In the genomic region with DNA sequence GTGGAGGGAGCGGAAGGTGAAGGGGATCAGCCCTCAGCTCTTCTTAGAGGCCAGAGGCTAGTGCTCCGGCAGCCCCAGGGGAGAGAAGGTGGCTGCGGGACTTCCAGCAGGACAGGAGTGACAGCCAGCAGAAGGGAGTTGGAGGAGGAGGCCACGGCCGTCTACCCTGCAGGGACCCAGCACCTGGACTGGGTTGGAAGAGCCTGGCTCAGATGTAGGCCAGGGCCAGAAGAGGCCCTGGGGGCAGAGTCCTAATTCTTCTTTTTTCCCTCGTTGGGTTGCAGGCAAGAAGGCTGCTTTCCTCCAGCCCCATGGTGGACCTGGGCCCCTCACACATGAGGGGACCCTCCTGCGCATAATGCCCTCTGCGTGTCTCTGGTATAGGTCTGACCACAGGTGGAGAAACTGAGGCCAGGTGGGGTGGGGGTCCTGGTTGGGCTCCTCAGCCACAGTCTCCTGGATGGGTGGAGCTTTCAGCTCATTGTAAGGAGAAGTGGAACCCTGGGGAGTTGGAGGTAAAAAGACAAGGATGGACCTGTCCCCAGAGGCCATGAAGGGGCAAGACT, we compare ENCODE assay signal across 10 cellular contexts. TPM values are rescaled to one million over a fixed set of nuclear protein-coding genes. Genes with fewer than 3 reads are reported as not detected.
DNase-seq lines count a peak whose midpoint lies in the region; ATAC-seq and TF ChIP-seq lines count a peak whose summit lies in the region.
"Had no signal": no experiment of that assay in that cellular context is flagged by ENCODE, and none has a peak within 500 bp of the region (broad histone marks: within the 10 kb centered on the region; RNA-seq: fewer than 3 reads in every experiment).

No MANE protein-coding gene starts in this region.

- intact Hi-C loops in CD14-positive monocyte (cut with micrococcal nuclease), result no loop called here

- peak overlapping the region in 1 of 2 donors; percentile 83 for H3K4me3 Mint-ChIP-seq in CD14-positive monocyte

- peak overlapping the region; percentile 86 for H3K27ac ChIP-seq in OCI-LY3 (ENCODE audit: low read length)
- H3K27ac ChIP-seq in epithelial cell of prostate, result peak overlapping the region; percentile 84
- peak overlapping the region; percentile 91 for H3K27ac ChIP-seq in rectal smooth muscle tissue (ENCODE audit: low read depth, low read length)
- H3K27ac ChIP-seq: SJCRH30 had no signal

- peaks cover 63% of the 10 kb centered on the region for H3K4me1 ChIP-seq in OCI-LY3 (ENCODE audit: low read length)
- peaks cover 43% of the 10 kb centered on the region for H3K4me1 ChIP-seq in rectal smooth muscle tissue (ENCODE audit: control insufficient read depth, insufficient read depth, low read length)

- H3K4me3 ChIP-seq in GM06990 (replicated peaks; ENCODE audit: low read depth, low read length), result peak overlapping the region; percentile 60
- peak overlapping the region; percentile 86 for H3K4me3 ChIP-seq in OCI-LY3 (ENCODE audit: low read length)
- no peak overlapping the region for H3K4me3 ChIP-seq in rectal smooth muscle tissue (ENCODE audit: low read length)

- H3K9ac ChIP-seq in OCI-LY3 (ENCODE audit: low read length) (peak overlapping the region; percentile 89), rectal smooth muscle tissue (ENCODE audit: low read length) (no peak overlapping the region)

- peak overlapping the region; percentile 100 for H3K4me2 ChIP-seq in OCI-LY3 (ENCODE audit: low read length)

- peaks cover 0 to 8% (median 2%) of the 10 kb centered on the region in 7 donors for H3K9me3 Mint-ChIP-seq in CD14-positive monocyte

- H3K27me3 ChIP-seq in GM06990 (replicated peaks; ENCODE audit: control insufficient read depth, insufficient read depth, low read length), result no peaks in the 10 kb centered on the region
- H3K27me3 ChIP-seq in OCI-LY3 (ENCODE audit: low read depth, low read length), result peaks cover 14% of the 10 kb centered on the region
- peaks cover 3% of the 10 kb centered on the region for H3K27me3 ChIP-seq in rectal smooth muscle tissue (ENCODE audit: control insufficient read depth, insufficient read depth, low read length)
- H3K27me3 ChIP-seq: SJCRH30 had no signal

- peak overlapping the region in 1 of 7 donors; percentile 73 for H3K27ac Mint-ChIP-seq in CD14-positive monocyte

- TF ChIP-seq CTCF in GM06990 (IDR thresholded peaks at IDR 0.05; ENCODE audit: insufficient read depth, low read length, poor library complexity, severe bottlenecking) (no peak), OCI-LY3 (IDR thresholded peaks at IDR 0.05; ENCODE audit: low read depth, low read length) (no peak), CD14-positive monocyte (IDR thresholded peaks at IDR 0.05) (no peak)

- H3K79me2 ChIP-seq in OCI-LY3 (ENCODE audit: low read length), result no peaks in the 10 kb centered on the region

- H3K36me3 Mint-ChIP-seq in CD14-positive monocyte, result peaks cover 0 to 8% of the 10 kb centered on the region in 2 donors

- peaks cover 67 to 79% (median 75%) of the 10 kb centered on the region in 3 donors for H3K27me3 Mint-ChIP-seq in CD14-positive monocyte (ENCODE audit: low read depth in 3 of 3)

- no peak for DNase-seq in GM06990 (ENCODE audit: extremely low read depth, insufficient read length)
- no peak for DNase-seq in epithelial cell of prostate (ENCODE audit: low read depth, low spot score)
- no peak for DNase-seq in hepatic stellate cell (ENCODE audit: low spot score)
- no peak for DNase-seq in NCI-H345 treated with DMSO at 0.1 percent for 48 hours (lab: John Stamatoyannopoulos, UW; ENCODE audit: unreplicated experiment)
- DNase-seq in CD14-positive monocyte (ENCODE audit: low spot score), result no peak
- DNase-seq: Kasumi-1 had no signal

- no peaks in the 10 kb centered on the region for H3K9me3 ChIP-seq in OCI-LY3 (ENCODE audit: insufficient read depth, low read length)
- H3K9me3 ChIP-seq: SJCRH30 had no signal

- no peak for ATAC-seq in HG02763 (IDR thresholded peaks at IDR 0.05; ENCODE audit: unreplicated experiment)

- peaks cover 33% of the 10 kb centered on the region for H3K4me1 Mint-ChIP-seq in CD14-positive monocyte

- H4K20me1 ChIP-seq in OCI-LY3 (ENCODE audit: insufficient read depth, low read length), result no peaks in the 10 kb centered on the region

- peak overlapping the region; percentile 27; the same call in 1 of the 2 replicates for H2AFZ ChIP-seq in OCI-LY3 (ENCODE audit: low read depth, low read length)

- H3K36me3 ChIP-seq in GM06990 (ENCODE audit: control insufficient read depth, insufficient read depth, low read length) (no peaks in the 10 kb centered on the region), OCI-LY3 (replicated peaks; ENCODE audit: low read depth, low read length) (no peaks in the 10 kb centered on the region), rectal smooth muscle tissue (ENCODE audit: control insufficient read depth, insufficient read depth, low read length) (peaks cover 4% of the 10 kb centered on the region)
- H3K36me3 ChIP-seq: SJCRH30 had no signal

RNA-seq across cellular contexts. Expression of a gene that starts 2.3 kb away (rescaled TPM):
- polyA plus RNA-seq in CD14-positive monocyte, result not detected

RNA-seq across cellular contexts. Expression of a gene that starts 15.1 kb away (rescaled TPM):
- 10 to 100 TPM; 20.5 to 27.6 TPM for polyA plus RNA-seq in CD14-positive monocyte

RNA-seq across cellular contexts. Expression of a gene that starts 21.5 kb away (rescaled TPM):
- polyA plus RNA-seq in CD14-positive monocyte, result not detected

RNA-seq across cellular contexts. Expression of a gene that starts 27.3 kb away (rescaled TPM):
- not detected for polyA plus RNA-seq in CD14-positive monocyte
